Comparison of ENCODE assay signal across 15 cellular contexts in genomic region chr11:36631704-36632287, GRCh38. TPM values are rescaled to one million over a fixed set of nuclear protein-coding genes. Genes with fewer than 3 reads are reported as not detected.
DNase-seq lines count a peak whose midpoint lies in the region; ATAC-seq and TF ChIP-seq lines count a peak whose summit lies in the region.
"Had no signal": no experiment of that assay in that cellular context is flagged by ENCODE, and none has a peak within 500 bp of the region (broad histone marks: within the 10 kb centered on the region; RNA-seq: fewer than 3 reads in every experiment).

No MANE protein-coding gene starts in this region.

- peak; percentile 47 for DNase-seq in GM12865 (ENCODE audit: low read depth)
- DNase-seq in Jurkat, Clone E6-1 (ENCODE audit: low read depth, low spot score), result peak; percentile 45
- no peak for DNase-seq in upper lobe of left lung
- no peak for DNase-seq in activated naive CD8-positive, alpha-beta T cell treated with anti-CD3 and anti-CD28 coated beads, Interleukin-2, amount 50 U/mL, for 24 hours
- DNase-seq in HUDEP-2 (lab: John Stamatoyannopoulos, UW; ENCODE audit: unreplicated experiment in 76 of 76), result no peak
- DNase-seq: activated CD4-positive, alpha-beta T cell treated with anti-CD3 and anti-CD28 coated beads for 1 hour; activated naive CD4-positive, alpha-beta T cell; hypothalamus; Kasumi-1; ovary had no signal

- no peaks in the 10 kb centered on the region for H3K36me3 ChIP-seq in upper lobe of left lung
- H3K36me3 ChIP-seq: ovary had no signal

- no peak overlapping the region for H3K27ac ChIP-seq in upper lobe of left lung
- H3K27ac ChIP-seq: ovary had no signal

- no peak overlapping the region for H3K4me3 ChIP-seq in GM12865 (ENCODE audit: low read depth, low read length)
- H3K4me3 ChIP-seq in Jurkat, Clone E6-1 (ENCODE audit: low read length), result no peak overlapping the region
- H3K4me3 ChIP-seq in upper lobe of left lung, result no peak overlapping the region
- H3K4me3 ChIP-seq: ovary had no signal

- H3K9me3 ChIP-seq in upper lobe of left lung, result no peaks in the 10 kb centered on the region
- H3K9me3 ChIP-seq: ovary had no signal

- no peaks in the 10 kb centered on the region for H3K27me3 ChIP-seq in upper lobe of left lung
- H3K27me3 ChIP-seq: ovary had no signal

- 67 to 71% methylated on average over 2 of the region's 2 CpGs for WGBS in upper lobe of left lung, 2 donors

- H3K27ac Mint-ChIP-seq in activated naive CD8-positive, alpha-beta T cell treated with anti-CD3 and anti-CD28 coated beads, Interleukin-2, amount 50 U/mL, for 24 hours, result no peak overlapping the region

- no peak overlapping the region for H3K4me3 Mint-ChIP-seq in activated naive CD8-positive, alpha-beta T cell treated with anti-CD3 and anti-CD28 coated beads, Interleukin-2, amount 50 U/mL, for 24 hours
- H3K4me3 Mint-ChIP-seq: central memory CD8-positive, alpha-beta T cell had no signal

- TF ChIP-seq EP300 in upper lobe of left lung (IDR thresholded peaks at IDR 0.05), result no peak

- H3K4me1 ChIP-seq in upper lobe of left lung, result no peaks in the 10 kb centered on the region

- peaks cover 4% of the 10 kb centered on the region for H3K4me1 Mint-ChIP-seq in activated naive CD8-positive, alpha-beta T cell treated with anti-CD3 and anti-CD28 coated beads, Interleukin-2, amount 50 U/mL, for 24 hours
- H3K4me1 Mint-ChIP-seq: central memory CD8-positive, alpha-beta T cell had no signal

- H3K9me3 Mint-ChIP-seq in activated naive CD8-positive, alpha-beta T cell treated with anti-CD3 and anti-CD28 coated beads, Interleukin-2, amount 50 U/mL, for 24 hours, result no peaks in the 10 kb centered on the region
- H3K9me3 Mint-ChIP-seq: central memory CD8-positive, alpha-beta T cell had no signal

- H3K36me3 Mint-ChIP-seq in activated naive CD8-positive, alpha-beta T cell treated with anti-CD3 and anti-CD28 coated beads, Interleukin-2, amount 50 U/mL, for 24 hours (ENCODE audit: low read depth), result no peaks in the 10 kb centered on the region

- TF ChIP-seq CTCF in GM12865 (IDR thresholded peaks at IDR 0.05; ENCODE audit: insufficient read depth, low read depth, low read length, missing control alignments), result no peak
- no peak for TF ChIP-seq CTCF in upper lobe of left lung (IDR thresholded peaks at IDR 0.05)

- peaks cover 4% of the 10 kb centered on the region for H3K27me3 Mint-ChIP-seq in activated naive CD8-positive, alpha-beta T cell treated with anti-CD3 and anti-CD28 coated beads, Interleukin-2, amount 50 U/mL, for 24 hours

- no peak for TF ChIP-seq POLR2A in upper lobe of left lung (IDR thresholded peaks at IDR 0.05)

- ATAC-seq in GM19035 (IDR thresholded peaks at IDR 0.05; ENCODE audit: unreplicated experiment) (peak; percentile 88), HG02798 (IDR thresholded peaks at IDR 0.05; ENCODE audit: poor library complexity, unreplicated experiment) (peak; percentile 77), SK-N-SH treated with all-trans-retinoic acid at 6 μM for 48 hours (no peak), upper lobe of left lung (ENCODE audit: low FRiP score in 2 of 2) (no peak)
- ATAC-seq in activated naive CD8-positive, alpha-beta T cell treated with anti-CD3 and anti-CD28 coated beads, Interleukin-2, amount 50 U/mL, for 24 hours, result no peak
- ATAC-seq: esophagus mucosa had no signal

TF ChIP-seq in SK-N-SH treated with all-trans-retinoic acid at 6 μM for 48 hours, 23 proteins besides CTCF, POLR2A, EP300 and RAD21:
- TF ChIP-seq GLIS3 (CRISPR knock-in tag; IDR thresholded peaks at IDR 0.05), result no peak
- no peak for TF ChIP-seq PATZ1 (CRISPR knock-in tag; IDR thresholded peaks at IDR 0.05; ENCODE audit: borderline replicate concordance)
- no peak for TF ChIP-seq OSR1 (CRISPR knock-in tag; IDR thresholded peaks at IDR 0.05)
- TF ChIP-seq PPARA (CRISPR knock-in tag; IDR thresholded peaks at IDR 0.05; ENCODE audit: borderline replicate concordance), result no peak
- TF ChIP-seq CREB5 (CRISPR knock-in tag; IDR thresholded peaks at IDR 0.05; ENCODE audit: low read depth), result no peak
- TF ChIP-seq SNAI2 (CRISPR knock-in tag; IDR thresholded peaks at IDR 0.05), result no peak
- no peak for TF ChIP-seq ZNF565 (CRISPR knock-in tag; conservative IDR thresholded peaks at IDR 0.05; ENCODE audit: low read depth)
- TF ChIP-seq TOX (CRISPR knock-in tag; IDR thresholded peaks at IDR 0.05; ENCODE audit: borderline replicate concordance), result no peak

RNA-seq across cellular contexts. Expression of gene RAG2, which starts 33.8 kb away (rescaled TPM):
- polyA plus RNA-seq in Jurkat, Clone E6-1 (2012; ENCODE audit: insufficient read depth, insufficient read length), result not detected
- total RNA-seq in upper lobe of left lung, result not detected
- total RNA-seq: esophagus mucosa, ovary had no signal
- polyA plus RNA-seq: ovary had no signal

RNA-seq across cellular contexts. Expression of gene IFTAP, which starts 37.5 kb away (rescaled TPM):
- polyA plus RNA-seq in Jurkat, Clone E6-1 (2012; ENCODE audit: insufficient read depth, insufficient read length), result not detected
- total RNA-seq in upper lobe of left lung, result 10 to 100 TPM in 4 of 6 donors, 1 to 10 TPM in 2; 8.7 to 38.5 (median 20.0) TPM

Comparison
In these comparisons a context has a peak if more than half of its experiments do, and no peak if none do; other contexts are left out.
1. DNase-seq: peak in GM12865 (single experiment) and Jurkat, Clone E6-1 (single experiment); none in upper lobe of left lung (0 of 2), activated naive CD8-positive, alpha-beta T cell treated with anti-CD3 and anti-CD28 coated beads, Interleukin-2, amount 50 U/mL, for 24 hours (single experiment) and HUDEP-2 (0 of 76).
2. ATAC-seq: peak in GM19035 (single experiment) and HG02798 (single experiment); none in SK-N-SH treated with all-trans-retinoic acid at 6 μM for 48 hours (single experiment), upper lobe of left lung (0 of 2) and activated naive CD8-positive, alpha-beta T cell treated with anti-CD3 and anti-CD28 coated beads, Interleukin-2, amount 50 U/mL, for 24 hours (single experiment).